ENCODE assay signal across 1 cellular context in genomic region chr17:81999975-82000802, GRCh38.
TF ChIP-seq lines count a peak whose summit lies in the region.

No MANE protein-coding gene starts in this region.

TF ChIP-seq in HepG2, 621 proteins besides CTCF, POLR2A, EP300 and RAD21 (continued from another document and continues in another):
- TF ChIP-seq PATZ1 (CRISPR knock-in tag; IDR thresholded peaks at IDR 0.05): peak; percentile 96
- peak; percentile 88; the same call in 1 of the 2 replicates for TF ChIP-seq NFE2L1 (CRISPR knock-in tag; IDR thresholded peaks at IDR 0.05; ENCODE audit: borderline replicate concordance)
- TF ChIP-seq TBX2 (CRISPR knock-in tag; IDR thresholded peaks at IDR 0.05; ENCODE audit: borderline replicate concordance): peak; percentile 67; the same call in 1 of the 2 replicates
- TF ChIP-seq HNRNPL (IDR thresholded peaks at IDR 0.05; ENCODE audit: low read depth, low read length): peak; percentile 96
- peak; percentile 21; the same call in 1 of the 2 replicates for TF ChIP-seq ZNF589 (CRISPR knock-in tag; conservative IDR thresholded peaks at IDR 0.05)
- TF ChIP-seq ZNF530 (CRISPR knock-in tag; IDR thresholded peaks at IDR 0.05; ENCODE audit: low read depth): 0 out of 2 replicates have a peak, but pooled peaks have one; percentile 80
- TF ChIP-seq ZBTB8A (CRISPR knock-in tag; IDR thresholded peaks at IDR 0.05; ENCODE audit: borderline replicate concordance, low read depth): 0 out of 2 replicates have a peak, but pooled peaks have one; percentile 8
- TF ChIP-seq MYPOP (CRISPR knock-in tag; IDR thresholded peaks at IDR 0.05): 0 out of 2 replicates have a peak, but pooled peaks have one; percentile 21
- TF ChIP-seq SKI (IDR thresholded peaks at IDR 0.05; ENCODE audit: partially characterized antibody): peak; percentile 29
- peak; percentile 97 for TF ChIP-seq AKAP8 (CRISPR knock-in tag; IDR thresholded peaks at IDR 0.05)
- TF ChIP-seq ETV5 (CRISPR knock-in tag; IDR thresholded peaks at IDR 0.05; ENCODE audit: borderline replicate concordance): no peak
- TF ChIP-seq CBX5 (CRISPR knock-in tag; IDR thresholded peaks at IDR 0.05; ENCODE audit: borderline replicate concordance): peak; percentile 64; the same call in 1 of the 2 replicates
- no peak for TF ChIP-seq ZFP36 (IDR thresholded peaks at IDR 0.05; ENCODE audit: borderline replicate concordance, low read depth, low read length, partially characterized antibody)
- peak; percentile 84; the same call in 1 of the 2 replicates for TF ChIP-seq KLF11 (CRISPR knock-in tag; IDR thresholded peaks at IDR 0.05)
- TF ChIP-seq KDM5B (CRISPR knock-in tag; IDR thresholded peaks at IDR 0.05; ENCODE audit: borderline replicate concordance): peak; percentile 8; the same call in 1 of the 2 replicates
- TF ChIP-seq NAIF1 (CRISPR knock-in tag; IDR thresholded peaks at IDR 0.05; ENCODE audit: borderline replicate concordance): 0 out of 2 replicates have a peak, but pooled peaks have one; percentile 3
- peak; percentile 51 for TF ChIP-seq ETV6 (CRISPR knock-in tag; conservative IDR thresholded peaks at IDR 0.05)
- peak; percentile 81 for TF ChIP-seq SALL1 (CRISPR knock-in tag; IDR thresholded peaks at IDR 0.05)
- peak; percentile 93 for TF ChIP-seq KLF13 (CRISPR knock-in tag; IDR thresholded peaks at IDR 0.05)
- TF ChIP-seq HOXD1 (CRISPR knock-in tag; IDR thresholded peaks at IDR 0.05): peak; percentile 97
- peak; percentile 49; the same call in 1 of the 2 replicates for TF ChIP-seq KDM6A (CRISPR knock-in tag; IDR thresholded peaks at IDR 0.05; ENCODE audit: low read depth)
- TF ChIP-seq ZNF883 (CRISPR knock-in tag; IDR thresholded peaks at IDR 0.05; ENCODE audit: not compliant biosample characterization): peak; percentile 82
- peak; percentile 83; the same call in 1 of the 2 replicates for TF ChIP-seq GTF3A (CRISPR knock-in tag; conservative IDR thresholded peaks at IDR 0.05)
- TF ChIP-seq LCORL (IDR thresholded peaks at IDR 0.05): peak; percentile 63; the same call in 1 of the 2 replicates
- TF ChIP-seq LCORL (CRISPR knock-in tag; IDR thresholded peaks at IDR 0.05): peak; percentile 54
- TF ChIP-seq ISX (CRISPR knock-in tag; conservative IDR thresholded peaks at IDR 0.05): no peak
- peak; percentile 99 for TF ChIP-seq AGO2 (optimal IDR thresholded peaks at IDR 0.05; ENCODE audit: low read depth, low read length)
- peak; percentile 29 for TF ChIP-seq HNF4A (CRISPR knock-in tag; IDR thresholded peaks at IDR 0.05)
- TF ChIP-seq ZNF747 (CRISPR knock-in tag; IDR thresholded peaks at IDR 0.05; ENCODE audit: borderline replicate concordance): no peak; the same call in 1 of the 2 replicates
- TF ChIP-seq ZNF34 (CRISPR knock-in tag; IDR thresholded peaks at IDR 0.05; ENCODE audit: borderline replicate concordance): peak; percentile 3; the same call in 1 of the 2 replicates
- 0 out of 2 replicates have a peak, but pooled peaks have one; percentile 59 for TF ChIP-seq ZSCAN21 (CRISPR knock-in tag; IDR thresholded peaks at IDR 0.05; ENCODE audit: borderline replicate concordance)
- peak; percentile 67; the same call in 1 of the 2 replicates for TF ChIP-seq ZNF609 (CRISPR knock-in tag; IDR thresholded peaks at IDR 0.05; ENCODE audit: borderline replicate concordance)
- TF ChIP-seq ARID3A (IDR thresholded peaks at IDR 0.05; ENCODE audit: low read depth, low read length): peak; percentile 71; the same call in 1 of the 2 replicates
- TF ChIP-seq ZNF768 (CRISPR knock-in tag; IDR thresholded peaks at IDR 0.05): peak; percentile 74; the same call in 1 of the 2 replicates
- TF ChIP-seq HDAC2 (CRISPR knock-in tag; IDR thresholded peaks at IDR 0.05): peak; percentile 50; the same call in 1 of the 2 replicates
- no peak for TF ChIP-seq CBX2 (IDR thresholded peaks at IDR 0.05; ENCODE audit: low read depth, low read length)
- TF ChIP-seq CBX2 (CRISPR knock-in tag; IDR thresholded peaks at IDR 0.05; ENCODE audit: low read depth): 0 out of 2 replicates have a peak, but pooled peaks have one; percentile 12
- no peak; the same call in 1 of the 2 replicates for TF ChIP-seq NR2C2 (CRISPR knock-in tag; IDR thresholded peaks at IDR 0.05; ENCODE audit: borderline replicate concordance)
- peak; percentile 11; the same call in 1 of the 2 replicates for TF ChIP-seq JUN (CRISPR knock-in tag; IDR thresholded peaks at IDR 0.05)
- TF ChIP-seq UBTF (CRISPR knock-in tag; IDR thresholded peaks at IDR 0.05): peak; percentile 86
- TF ChIP-seq NR2F6 (IDR thresholded peaks at IDR 0.05): peak; percentile 55; the same call in 1 of the 2 replicates
- peak; percentile 80 for TF ChIP-seq NR2F6 (CRISPR knock-in tag; IDR thresholded peaks at IDR 0.05)
- TF ChIP-seq POLR2AphosphoS5 (IDR thresholded peaks at IDR 0.05; ENCODE audit: low read depth, low read length): peak; percentile 5
- no peak for TF ChIP-seq MIER3 (CRISPR knock-in tag; IDR thresholded peaks at IDR 0.05; ENCODE audit: borderline replicate concordance)
- no peak; the same call in 1 of the 2 replicates for TF ChIP-seq NFYB (CRISPR knock-in tag; IDR thresholded peaks at IDR 0.05)
- peak; percentile 86 for TF ChIP-seq HIC2 (CRISPR knock-in tag; IDR thresholded peaks at IDR 0.05; ENCODE audit: low read depth)
- peak; percentile 91; the same call in 1 of the 2 replicates for TF ChIP-seq NCOA1 (CRISPR knock-in tag; IDR thresholded peaks at IDR 0.05)
- TF ChIP-seq ZNF550 (CRISPR knock-in tag; IDR thresholded peaks at IDR 0.05; ENCODE audit: borderline replicate concordance): peak; percentile 30; the same call in 1 of the 2 replicates
- no peak for TF ChIP-seq PREB (CRISPR knock-in tag; IDR thresholded peaks at IDR 0.05)
- 0 out of 2 replicates have a peak, but pooled peaks have one; percentile 37 for TF ChIP-seq ZNF607 (CRISPR knock-in tag; IDR thresholded peaks at IDR 0.05; ENCODE audit: borderline replicate concordance)
- TF ChIP-seq ZNF558 (CRISPR knock-in tag; IDR thresholded peaks at IDR 0.05; ENCODE audit: borderline replicate concordance): peak; percentile 87; the same call in 1 of the 2 replicates
- TF ChIP-seq ZNF788 (CRISPR knock-in tag; IDR thresholded peaks at IDR 0.05; ENCODE audit: borderline replicate concordance): peak; percentile 28; the same call in 1 of the 2 replicates
